9 cellular contexts compared by ENCODE assay signal in the genomic region with DNA sequence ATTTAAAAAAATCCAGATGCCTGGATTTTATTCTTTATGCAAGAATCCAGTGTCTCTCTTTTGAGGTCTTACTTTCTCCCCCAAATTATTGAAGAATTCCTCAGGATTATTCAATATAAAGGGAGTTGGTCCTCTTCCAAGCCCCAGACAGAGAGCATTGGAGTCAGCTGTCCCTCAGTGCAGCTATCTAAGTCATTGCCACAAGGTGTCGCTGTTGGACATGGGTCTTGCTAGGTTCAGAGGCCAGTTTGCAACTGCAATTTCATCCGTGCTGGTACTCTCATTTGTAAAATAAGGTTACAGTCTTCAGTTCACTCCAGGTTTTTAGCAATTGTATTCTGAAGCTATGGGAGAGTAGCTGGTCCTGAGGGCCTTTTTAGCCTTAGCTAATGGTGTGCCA. TPM values are rescaled to one million over a fixed set of nuclear protein-coding genes. Genes with fewer than 3 reads are reported as not detected.
A peak's percentile ranks its signal among the peaks of the same experiment; 100 is the strongest.
DNase-seq lines count a peak whose midpoint lies in the region; ATAC-seq and TF ChIP-seq lines count a peak whose summit lies in the region.
"Had no signal": no experiment of that assay in that cellular context is flagged by ENCODE, and none has a peak within 500 bp of the region (broad histone marks: within the 10 kb centered on the region; RNA-seq: fewer than 3 reads in every experiment).

No MANE protein-coding gene starts in this region.

- intact Hi-C loops in left ventricle myocardium inferior (cut with micrococcal nuclease) = loop anchor here (10.0 kb wide), 1 partner anchor 241 kb away; no protein-coding TSS in a partner anchor

- H3K36me3 ChIP-seq in left ventricle myocardium inferior = no peaks in the 10 kb centered on the region
- H3K36me3 ChIP-seq: BLaER1 had no signal

- peak; percentile 84 for TF ChIP-seq CTCF in WTC11 (IDR thresholded peaks at IDR 0.05)
- peak; percentile 72 for TF ChIP-seq CTCF in left ventricle myocardium inferior (IDR thresholded peaks at IDR 0.05; ENCODE audit: borderline replicate concordance)

- H3K4me1 Mint-ChIP-seq in WTC11 = no peaks in the 10 kb centered on the region

- peaks cover 34% of the 10 kb centered on the region for H3K9me3 Mint-ChIP-seq in WTC11

- no peak overlapping the region for H3K27ac ChIP-seq in left ventricle myocardium inferior (replicated peaks)
- H3K27ac ChIP-seq: BLaER1 had no signal

- no peaks in the 10 kb centered on the region for H3K4me1 ChIP-seq in left ventricle myocardium inferior

- POLR2A ChIA-PET in WTC11 (lab: Charles Lee) = interaction anchor here (1.2 to 1.4 kb wide), 2 partner anchors 23 to 28 kb away, joined by 4 to 5 read pairs; partner anchors contain the start of gene CCN2

- ATAC-seq in GM21576 (IDR thresholded peaks at IDR 0.05; ENCODE audit: unreplicated experiment) = peak; percentile 60
- peak; percentile 50 for ATAC-seq in WTC11
- no peak for ATAC-seq in HG03196 (IDR thresholded peaks at IDR 0.05; ENCODE audit: unreplicated experiment)

- peaks cover 5% of the 10 kb centered on the region; the same call in 1 of the 2 replicates for H3K27me3 Mint-ChIP-seq in WTC11 (ENCODE audit: low read depth)

- peaks cover 25% of the 10 kb centered on the region for H3K9me3 ChIP-seq in left ventricle myocardium inferior (replicated peaks)

- H3K4me3 ChIP-seq in left ventricle myocardium inferior = no peak overlapping the region
- H3K4me3 ChIP-seq: BLaER1 had no signal

- H3K27ac Mint-ChIP-seq in WTC11 = no peak overlapping the region

- peak; percentile 11 to 70 (median 40) for DNase-seq in NCI-H1417 (lab: John Stamatoyannopoulos, UW)
- no peak for DNase-seq in NCI-H1417 treated with DMSO at 0.1 percent for 48 hours (lab: John Stamatoyannopoulos, UW)
- peak; percentile 25 for DNase-seq in NCI-H146 treated with DMSO at 0.1 percent for 48 hours (lab: John Stamatoyannopoulos, UW; ENCODE audit: unreplicated experiment)
- peak; percentile 75 for DNase-seq in WTC11 (ENCODE audit: low spot score)
- peak; percentile 22 for DNase-seq in left ventricle myocardium inferior
- peak; percentile 23 to 51 for DNase-seq in stimulated activated CD4-positive, alpha-beta T cell treated with anti-CD3 and anti-CD28 coated beads, Interleukin-2, amount 100 ng/mL, for 24 hours

- H3K36me3 Mint-ChIP-seq in WTC11 = peaks cover 57% of the 10 kb centered on the region

- H3K27me3 ChIP-seq in left ventricle myocardium inferior (ENCODE audit: low read depth) = peaks cover 3% of the 10 kb centered on the region
- H3K27me3 ChIP-seq: BLaER1 had no signal

- no peak overlapping the region for H3K4me3 Mint-ChIP-seq in WTC11

- CTCF ChIA-PET in WTC11 (lab: Charles Lee) = interaction anchor here (0.6 to 2.5 kb wide), 17 partner anchors 9 to 357 kb away, joined by 3 to 20 read pairs (median 4); partner anchors contain the start of genes CCN2 and MED23

TF ChIP-seq in WTC11, 78 proteins besides CTCF, POLR2A, EP300 and RAD21:
- no peak for TF ChIP-seq ESRRA (CRISPR knock-in tag; IDR thresholded peaks at IDR 0.05; ENCODE audit: borderline replicate concordance)
- 0 out of 2 replicates have a peak, but pooled peaks have one; percentile 40 for TF ChIP-seq ZMAT4 (CRISPR knock-in tag; IDR thresholded peaks at IDR 0.05)
TF ChIP-seq in WTC11: peak in this region for 1.

RNA-seq across cellular contexts. Expression of gene CCN2, which starts 27.8 kb away (rescaled TPM):
- total RNA-seq in WTC11 (2021) (67.8 to 75.9 TPM (median 74.7 TPM) in 3 replicates), left ventricle myocardium inferior (33.0 TPM)
